18 cellular contexts compared by ENCODE assay signal in genomic region chr17:40958086-40958953, GRCh38. TPM values are rescaled to one million over a fixed set of nuclear protein-coding genes. Genes with fewer than 3 reads are reported as not detected.
DNase-seq lines count a peak whose midpoint lies in the region; ATAC-seq, FAIRE-seq and TF ChIP-seq lines count a peak whose summit lies in the region.
"Had no signal": no experiment of that assay in that cellular context is flagged by ENCODE, and none has a peak within 500 bp of the region (broad histone marks: within the 10 kb centered on the region; RNA-seq: fewer than 3 reads in every experiment).

No MANE protein-coding gene starts in this region.

- dilution Hi-C loops in keratinocyte (cut with MboI; ENCODE audit: extremely low pct_ligation_motif_present, low sequenced_read_pairs), result no loop called here

- H3K9me1 ChIP-seq in keratinocyte (ENCODE audit: control insufficient read depth, extremely low read depth, insufficient read depth, low read length), result no peaks in the 10 kb centered on the region

- peak overlapping the region; percentile 31 for H3K4me2 ChIP-seq in keratinocyte (ENCODE audit: control insufficient read depth, extremely low read depth, insufficient read depth, low read depth, low read length)

- peak; percentile 78 for FAIRE-seq in keratinocyte (lab: Jason Lieb, UNC)
- FAIRE-seq: G401.6 had no signal

- intact Hi-C loops in stomach (cut with DNase I; ENCODE audit: low total_unique reads), result no loop called here

- WGBS in stomach, 5 donors, result 66 to 77% (median 70%) methylated on average over 12 of the region's 12 CpGs

- H3K9ac ChIP-seq in keratinocyte (ENCODE audit: control insufficient read depth, extremely low read depth, insufficient read depth, low read length), result no peak overlapping the region

- TF ChIP-seq CTCF in keratinocyte (optimal IDR thresholded peaks at IDR 0.05 in 1 of 3, IDR thresholded peaks at IDR 0.05 in 1 of 3, conservative IDR thresholded peaks at IDR 0.05 in 1 of 3; ENCODE audit: extremely low read depth in 1 of 3, insufficient read depth in 2 of 3, low read length in 3 of 3) (no peak), stomach (IDR thresholded peaks at IDR 0.05) (no peak)

- H3K79me2 ChIP-seq in keratinocyte (ENCODE audit: control insufficient read depth, insufficient read depth, low read length), result no peaks in the 10 kb centered on the region

- H3K4me1 ChIP-seq in keratinocyte (ENCODE audit: control insufficient read depth, extremely low read depth, insufficient read depth, low read length) (peaks cover 55% of the 10 kb centered on the region), stomach (no peaks in the 10 kb centered on the region)

- no peaks in the 10 kb centered on the region for H4K20me1 ChIP-seq in keratinocyte (ENCODE audit: control insufficient read depth, extremely low read depth, insufficient read depth, low read length)

- H3K4me3 ChIP-seq in keratinocyte (ENCODE audit: control insufficient read depth in 2 of 3, extremely low read depth in 1 of 3, insufficient read depth in 2 of 3, low read depth in 1 of 3, low read length in 3 of 3), result no peak overlapping the region
- no peak overlapping the region for H3K4me3 ChIP-seq in stomach
- no peak overlapping the region for H3K4me3 ChIP-seq in MG63

- H3K27ac ChIP-seq in keratinocyte (ENCODE audit: control insufficient read depth, insufficient read depth, low read length) (peak overlapping the region; percentile 80), stomach (no peak overlapping the region)

- H2AFZ ChIP-seq in keratinocyte (ENCODE audit: control insufficient read depth, low read length), result peak overlapping the region; percentile 48

- no peaks in the 10 kb centered on the region for H3K36me3 ChIP-seq in keratinocyte (ENCODE audit: control insufficient read depth in 2 of 2, extremely low read depth in 1 of 2, insufficient read depth in 2 of 2, low read length in 2 of 2)
- H3K36me3 ChIP-seq in stomach, result no peaks in the 10 kb centered on the region
- H3K36me3 ChIP-seq in MG63, result no peaks in the 10 kb centered on the region

- DNase-seq in HT-29 (ENCODE audit: low spot score) (peak; percentile 85), SW480 (ENCODE audit: low spot score) (peak; percentile 58), keratinocyte (ENCODE audit: low read depth, low spot score) (no peak), stomach (peak; percentile 58), MG63 (no peak), HUDEP-2 (lab: John Stamatoyannopoulos, UW; ENCODE audit: unreplicated experiment in 76 of 76) (no peak)
- DNase-seq: CD4-positive, CD25-positive, alpha-beta regulatory T cell; dermis blood vessel endothelial cell; immature natural killer cell; naive thymus-derived CD8-positive, alpha-beta T cell; NCI-H1092 treated with DMSO at 0.1 percent for 48 hours; stimulated activated naive CD8-positive, alpha-beta T cell treated with anti-CD3 and anti-CD28 coated beads, Interleukin-15, amount 100 ng/mL, for 72 hours had no signal

- no peak for TF ChIP-seq EP300 in stomach (IDR thresholded peaks at IDR 0.05)

- H3K9me3 ChIP-seq in keratinocyte (ENCODE audit: control insufficient read depth, low read depth, low read length) (no peaks in the 10 kb centered on the region), stomach (no peaks in the 10 kb centered on the region), MG63 (no peaks in the 10 kb centered on the region)

- H3K27me3 ChIP-seq in keratinocyte (ENCODE audit: control insufficient read depth, extremely low read depth, insufficient read depth, low read length) (no peaks in the 10 kb centered on the region), stomach (peaks cover 0 to 6% (median 0%) of the 10 kb centered on the region in 3 donors), MG63 (no peaks in the 10 kb centered on the region)

- no peak for TF ChIP-seq POLR2A in stomach (IDR thresholded peaks at IDR 0.05)

- no peak for ATAC-seq in GM18873 (IDR thresholded peaks at IDR 0.05; ENCODE audit: low FRiP score, unreplicated experiment)
- no peak for ATAC-seq in HG03432 (IDR thresholded peaks at IDR 0.05; ENCODE audit: unreplicated experiment)
- ATAC-seq: naive thymus-derived CD8-positive, alpha-beta T cell; sciatic nerve; stimulated activated naive CD8-positive, alpha-beta T cell treated with anti-CD3 and anti-CD28 coated beads, Interleukin-15, amount 100 ng/mL, for 72 hours had no signal

RNA-seq across cellular contexts. Expression of gene KRT39, which starts 8.4 kb away (rescaled TPM):
- total RNA-seq in HT-29 (2014; rRNA removed; shearing (Covaris generic)), result not detected in 2 replicates
- polyA plus RNA-seq in keratinocyte (0.05 TPM in 1 of 3 replicates, not detected in the others), stomach (not detected)
- not detected for polyA plus RNA-seq in keratinocyte (2011; ENCODE audit: low read depth)
- not detected in 2 replicates for polyA plus RNA-seq in keratinocyte (2011; cell fraction: cytosol; rRNA removed)
- polyA plus RNA-seq in keratinocyte (2011; cell fraction: nucleus; rRNA removed), result not detected in 2 replicates
- not detected in 2 replicates for polyA plus RNA-seq in keratinocyte (2012; ENCODE audit: low replicate concordance)
- not detected in 3 replicates for polyA minus RNA-seq in keratinocyte
- polyA minus RNA-seq in keratinocyte (2011; cell fraction: cytosol; rRNA and poly(A)+ RNA removed), result not detected
- polyA minus RNA-seq in keratinocyte (2011; cell fraction: nucleus; rRNA and poly(A)+ RNA removed), result not detected in 2 replicates
- not detected for total RNA-seq in stomach
- total RNA-seq in MG63 (2014; rRNA removed; shearing (Covaris generic); ENCODE audit: low replicate concordance), result not detected in 2 replicates
- total RNA-seq: CD4-positive, CD25-positive, alpha-beta regulatory T cell; dermis blood vessel endothelial cell; naive thymus-derived CD8-positive, alpha-beta T cell; NCI-H460; sciatic nerve had no signal
- polyA plus RNA-seq: CD4-positive, CD25-positive, alpha-beta regulatory T cell; immature natural killer cell; naive thymus-derived CD8-positive, alpha-beta T cell had no signal

RNA-seq across cellular contexts. Expression of gene KRT23, which starts 20.9 kb away (rescaled TPM):
- total RNA-seq in HT-29 (2014; rRNA removed; shearing (Covaris generic)), result 3.3 and 4.1 TPM in 2 replicates
- polyA plus RNA-seq in keratinocyte (8.2 to 14.4 TPM (median 9.3 TPM) in 3 replicates), stomach (1 to 10 TPM in 2 of 3 donors, not detected in 1; 1.1 to 2.6 TPM)
- polyA plus RNA-seq in keratinocyte (2011; ENCODE audit: low read depth), result 543 TPM
- 17.9 and 32.3 TPM in 2 replicates for polyA plus RNA-seq in keratinocyte (2011; cell fraction: cytosol; rRNA removed)
- polyA plus RNA-seq in keratinocyte (2011; cell fraction: nucleus; rRNA removed), result 14.3 and 31.5 TPM in 2 replicates
- polyA plus RNA-seq in keratinocyte (2012; ENCODE audit: low replicate concordance), result 5.4 and 472 TPM in 2 replicates
- 3.0 to 13.5 TPM (median 8.5 TPM) in 3 replicates for polyA minus RNA-seq in keratinocyte
- polyA minus RNA-seq in keratinocyte (2011; cell fraction: cytosol; rRNA and poly(A)+ RNA removed), result 11.1 TPM
- 11.4 and 16.8 TPM in 2 replicates for polyA minus RNA-seq in keratinocyte (2011; cell fraction: nucleus; rRNA and poly(A)+ RNA removed)
- total RNA-seq in stomach, result not detected
- total RNA-seq in MG63 (2014; rRNA removed; shearing (Covaris generic); ENCODE audit: low replicate concordance), result 0.07 TPM in 1 of 2 replicates, not detected in the other
- total RNA-seq: CD4-positive, CD25-positive, alpha-beta regulatory T cell; naive thymus-derived CD8-positive, alpha-beta T cell; RPMI7951 had no signal
- polyA plus RNA-seq: CD4-positive, CD25-positive, alpha-beta regulatory T cell; immature natural killer cell; naive thymus-derived CD8-positive, alpha-beta T cell had no signal

RNA-seq across cellular contexts. Expression of gene KRT40, which starts 25.8 kb away (rescaled TPM):
- total RNA-seq in HT-29 (2014; rRNA removed; shearing (Covaris generic)), result 2.4 and 2.7 TPM in 2 replicates
- polyA plus RNA-seq in keratinocyte (0.03 TPM in 2 of 3 replicates, not detected in the other), stomach (under 1 TPM in 1 of 3 donors, not detected in 2; 0.10 TPM)
- polyA plus RNA-seq in keratinocyte (2011; ENCODE audit: low read depth), result not detected
- polyA plus RNA-seq in keratinocyte (2011; cell fraction: cytosol; rRNA removed), result 0.03 TPM in 1 of 2 replicates, not detected in the other
- polyA plus RNA-seq in keratinocyte (2011; cell fraction: nucleus; rRNA removed), result 0.06 TPM in 1 of 2 replicates, not detected in the other
- polyA plus RNA-seq in keratinocyte (2012; ENCODE audit: low replicate concordance), result not detected in 2 replicates
- polyA minus RNA-seq in keratinocyte, result not detected in 3 replicates
- not detected for polyA minus RNA-seq in keratinocyte (2011; cell fraction: cytosol; rRNA and poly(A)+ RNA removed)
- not detected in 2 replicates for polyA minus RNA-seq in keratinocyte (2011; cell fraction: nucleus; rRNA and poly(A)+ RNA removed)
- total RNA-seq in stomach, result not detected
- total RNA-seq in MG63 (2014; rRNA removed; shearing (Covaris generic); ENCODE audit: low replicate concordance), result not detected in 2 replicates
- total RNA-seq: CD4-positive, CD25-positive, alpha-beta regulatory T cell; dermis blood vessel endothelial cell; naive thymus-derived CD8-positive, alpha-beta T cell; NCI-H460; RPMI7951; sciatic nerve had no signal
- polyA plus RNA-seq: CD4-positive, CD25-positive, alpha-beta regulatory T cell; immature natural killer cell; naive thymus-derived CD8-positive, alpha-beta T cell had no signal

RNA-seq across cellular contexts. Expression of gene KRTAP3-3, which starts 35.6 kb away (rescaled TPM):
- total RNA-seq in HT-29 (2014; rRNA removed; shearing (Covaris generic)), result not detected in 2 replicates
- polyA plus RNA-seq in keratinocyte (not detected in 3 replicates), stomach (not detected)
- not detected for polyA plus RNA-seq in keratinocyte (2011; ENCODE audit: low read depth)
- not detected in 2 replicates for polyA plus RNA-seq in keratinocyte (2011; cell fraction: cytosol; rRNA removed)
- not detected in 2 replicates for polyA plus RNA-seq in keratinocyte (2011; cell fraction: nucleus; rRNA removed)
- not detected in 2 replicates for polyA plus RNA-seq in keratinocyte (2012; ENCODE audit: low replicate concordance)
- polyA minus RNA-seq in keratinocyte, result not detected in 3 replicates
- polyA minus RNA-seq in keratinocyte (2011; cell fraction: cytosol; rRNA and poly(A)+ RNA removed), result not detected
- not detected in 2 replicates for polyA minus RNA-seq in keratinocyte (2011; cell fraction: nucleus; rRNA and poly(A)+ RNA removed)
- total RNA-seq in stomach, result not detected
- not detected in 2 replicates for total RNA-seq in MG63 (2014; rRNA removed; shearing (Covaris generic); ENCODE audit: low replicate concordance)
- total RNA-seq: CD4-positive, CD25-positive, alpha-beta regulatory T cell; dermis blood vessel endothelial cell; naive thymus-derived CD8-positive, alpha-beta T cell; NCI-H460; RPMI7951; sciatic nerve had no signal
- polyA plus RNA-seq: CD4-positive, CD25-positive, alpha-beta regulatory T cell; immature natural killer cell; naive thymus-derived CD8-positive, alpha-beta T cell had no signal

RNA-seq across cellular contexts. Expression of gene KRTAP3-2, which starts 41.4 kb away (rescaled TPM):
- total RNA-seq in HT-29 (2014; rRNA removed; shearing (Covaris generic)), result not detected in 2 replicates
- polyA plus RNA-seq in keratinocyte, result not detected in 3 replicates
- not detected for polyA plus RNA-seq in keratinocyte (2011; ENCODE audit: low read depth)
- not detected in 2 replicates for polyA plus RNA-seq in keratinocyte (2011; cell fraction: cytosol; rRNA removed)
- polyA plus RNA-seq in keratinocyte (2011; cell fraction: nucleus; rRNA removed), result not detected in 2 replicates
- polyA plus RNA-seq in keratinocyte (2012; ENCODE audit: low replicate concordance), result not detected in 2 replicates
- polyA minus RNA-seq in keratinocyte, result not detected in 3 replicates
- polyA minus RNA-seq in keratinocyte (2011; cell fraction: cytosol; rRNA and poly(A)+ RNA removed), result not detected
- not detected in 2 replicates for polyA minus RNA-seq in keratinocyte (2011; cell fraction: nucleus; rRNA and poly(A)+ RNA removed)
- not detected for total RNA-seq in stomach
- not detected for polyA plus RNA-seq in stomach
- total RNA-seq in MG63 (2014; rRNA removed; shearing (Covaris generic); ENCODE audit: low replicate concordance), result not detected in 2 replicates
- total RNA-seq: CD4-positive, CD25-positive, alpha-beta regulatory T cell; dermis blood vessel endothelial cell; naive thymus-derived CD8-positive, alpha-beta T cell; NCI-H460; RPMI7951; sciatic nerve had no signal
- polyA plus RNA-seq: CD4-positive, CD25-positive, alpha-beta regulatory T cell; immature natural killer cell; naive thymus-derived CD8-positive, alpha-beta T cell had no signal

Comparison
In these comparisons a context has a peak if more than half of its experiments do, and no peak if none do; other contexts are left out.
1. DNase-seq: peak in HT-29 (single experiment), SW480 (single experiment) and stomach (single experiment); none in keratinocyte (single experiment), MG63 (single experiment) and HUDEP-2 (0 of 76).